In the genomic region with DNA sequence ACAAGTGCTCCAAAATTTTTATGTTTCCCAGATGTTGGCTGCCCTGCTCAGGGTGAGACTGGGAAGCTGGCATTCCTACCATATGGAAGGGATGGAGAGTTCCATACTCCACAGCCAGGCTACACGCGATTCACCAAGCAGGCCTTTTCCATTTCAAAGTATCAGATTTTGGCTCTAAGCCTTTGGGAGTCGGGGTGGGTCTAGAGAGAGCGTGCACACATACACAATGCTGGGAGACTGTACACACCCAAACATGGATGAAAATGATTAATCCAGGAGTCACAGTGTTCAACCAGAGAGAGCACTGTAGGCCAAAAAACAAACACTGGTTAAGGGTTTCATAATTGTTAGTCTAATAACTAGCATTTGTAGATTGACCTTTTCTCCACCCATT, we compare ENCODE assay signal across 14 cellular contexts.
DNase-seq lines count a peak whose midpoint lies in the region; ATAC-seq and TF ChIP-seq lines count a peak whose summit lies in the region.
"Had no signal": no experiment of that assay in that cellular context is flagged by ENCODE, and none has a peak within 500 bp of the region (broad histone marks: within the 10 kb centered on the region; RNA-seq: fewer than 3 reads in every experiment).

No MANE protein-coding gene starts in this region.

- dilution Hi-C loops in mammary epithelial cell (cut with HindIII; ENCODE audit: low sequenced_read_pairs), result no loop called here

- BruUV-seq in mammary epithelial cell (replicated peaks; lab: Mats Ljungman, UMichigan), result no TSS peak

- peaks cover 4% of the 10 kb centered on the region for H3K27me3 Mint-ChIP-seq in activated T-helper 17 cell treated with anti-CD3 and anti-CD28 coated beads, Interleukin-2, amount 50 U/mL, for 72 hours

- TF ChIP-seq CTCF in right atrium auricular region (IDR thresholded peaks at IDR 0.05) (no peak), mammary epithelial cell (conservative IDR thresholded peaks at IDR 0.05 in 1 of 2, IDR thresholded peaks at IDR 0.05 in 1 of 2; ENCODE audit: extremely low read depth in 1 of 2, insufficient read depth in 1 of 2, low read depth in 1 of 2, low read length in 2 of 2) (peak; percentile 2 to 14), hepatocyte (IDR thresholded peaks at IDR 0.05; ENCODE audit: poor library complexity) (no peak)

- no peaks in the 10 kb centered on the region for H3K9me3 Mint-ChIP-seq in activated T-helper 17 cell treated with anti-CD3 and anti-CD28 coated beads, Interleukin-2, amount 50 U/mL, for 72 hours

- H3K4me3 Mint-ChIP-seq in activated T-helper 17 cell treated with anti-CD3 and anti-CD28 coated beads, Interleukin-2, amount 50 U/mL, for 72 hours, result no peak overlapping the region

- H3K4me1 Mint-ChIP-seq in activated T-helper 17 cell treated with anti-CD3 and anti-CD28 coated beads, Interleukin-2, amount 50 U/mL, for 72 hours, result no peaks in the 10 kb centered on the region

- in situ Hi-C loops in mammary epithelial cell (cut with MboI; ENCODE audit: low sequenced_read_pairs in 2 of 2), result no loop called here

- no peaks in the 10 kb centered on the region for H3K36me3 Mint-ChIP-seq in activated T-helper 17 cell treated with anti-CD3 and anti-CD28 coated beads, Interleukin-2, amount 50 U/mL, for 72 hours (ENCODE audit: low read depth)

- intact Hi-C loops in Right ventricle myocardium superior (cut with DNase I), result no loop called here
- intact Hi-C loops in mammary epithelial cell (cut with micrococcal nuclease), result no loop called here
- intact Hi-C loops in aorta (cut with DNase I), result no loop called here

- CTCF ChIA-PET in mammary epithelial cell (lab: Charles Lee; ENCODE audit: low non-redundant PET), result no interaction called here

- H3K27ac Mint-ChIP-seq in activated T-helper 17 cell treated with anti-CD3 and anti-CD28 coated beads, Interleukin-2, amount 50 U/mL, for 72 hours, result no peak overlapping the region

- no peaks in the 10 kb centered on the region for H4K20me1 ChIP-seq in mammary epithelial cell (ENCODE audit: insufficient read depth, low read length)
- H4K20me1 ChIP-seq in hepatocyte (ENCODE audit: insufficient read depth, poor library complexity, severe bottlenecking), result no peaks in the 10 kb centered on the region

- H3K4me3 ChIP-seq in right atrium auricular region (no peak overlapping the region), mammary epithelial cell (replicated peaks in 1 of 3; ENCODE audit: insufficient read depth in 1 of 3, low read depth in 2 of 3, low read length in 3 of 3) (no peak overlapping the region), hepatocyte (no peak overlapping the region), aorta (ENCODE audit: low read length in 2 of 2) (no peak overlapping the region)
- H3K4me3 ChIP-seq: vagina had no signal

- H3K79me2 ChIP-seq in mammary epithelial cell (ENCODE audit: insufficient read depth, low read length), result no peaks in the 10 kb centered on the region
- no peaks in the 10 kb centered on the region for H3K79me2 ChIP-seq in hepatocyte

- H3K9me3 ChIP-seq in right atrium auricular region (no peaks in the 10 kb centered on the region), mammary epithelial cell (replicated peaks; ENCODE audit: insufficient read depth, low read length) (no peaks in the 10 kb centered on the region), hepatocyte (ENCODE audit: low read depth) (no peaks in the 10 kb centered on the region), aorta (ENCODE audit: control insufficient read depth, low read length) (no peaks in the 10 kb centered on the region)
- H3K9me3 ChIP-seq: vagina had no signal

- H3K4me2 ChIP-seq in mammary epithelial cell (ENCODE audit: insufficient read depth, low read depth, low read length) (peak overlapping the region; percentile 39), hepatocyte (no peak overlapping the region)

- DNase-seq in Right ventricle myocardium superior (no peak), right atrium auricular region (ENCODE audit: low spot score) (no peak), mammary epithelial cell (peak; percentile 86), hepatocyte (ENCODE audit: low spot score) (no peak), aorta (peak in 1 of 2 donors; percentile 47), superior temporal gyrus (ENCODE audit: extremely low spot score) (no peak)
- DNase-seq: ACHN, DND-41, H7, NCI-H1105 treated with DMSO at 0.1 percent for 48 hours, NCI-H82 had no signal

- H3K9ac ChIP-seq in mammary epithelial cell (ENCODE audit: insufficient read depth, low read length), result peak overlapping the region; percentile 9

- peak; percentile 59 for ATAC-seq in Right ventricle myocardium superior (ENCODE audit: poor library complexity)
- peak; percentile 85 for ATAC-seq in aorta (ENCODE audit: low FRiP score)
- no peak for ATAC-seq in activated T-helper 17 cell treated with anti-CD3 and anti-CD28 coated beads, Interleukin-2, amount 50 U/mL, for 72 hours (replicated peaks)
- no peak for ATAC-seq in GM19035 (IDR thresholded peaks at IDR 0.05; ENCODE audit: unreplicated experiment)

- H3K4me1 ChIP-seq in right atrium auricular region, result no peaks in the 10 kb centered on the region
- peaks cover 27% of the 10 kb centered on the region for H3K4me1 ChIP-seq in mammary epithelial cell (ENCODE audit: insufficient read depth, low read length)
- peaks cover 9% of the 10 kb centered on the region for H3K4me1 ChIP-seq in hepatocyte (ENCODE audit: insufficient read depth)
- no peaks in the 10 kb centered on the region for H3K4me1 ChIP-seq in aorta (ENCODE audit: control insufficient read depth in 1 of 2, insufficient read depth in 2 of 2, low read length in 2 of 2)
- H3K4me1 ChIP-seq: vagina had no signal

- H3K27me3 ChIP-seq in right atrium auricular region (no peaks in the 10 kb centered on the region), mammary epithelial cell (ENCODE audit: insufficient read depth, low read length) (no peaks in the 10 kb centered on the region), hepatocyte (no peaks in the 10 kb centered on the region), aorta (ENCODE audit: control insufficient read depth in 1 of 2, insufficient read depth in 2 of 2, low read length in 1 of 2) (no peaks in the 10 kb centered on the region)
- H3K27me3 ChIP-seq: vagina had no signal

- H2AFZ ChIP-seq in mammary epithelial cell (ENCODE audit: low read depth, low read length) (no peak overlapping the region), hepatocyte (no peak overlapping the region)

- H3K36me3 ChIP-seq in right atrium auricular region (no peaks in the 10 kb centered on the region), mammary epithelial cell (ENCODE audit: insufficient read depth, low read length) (peaks cover 1% of the 10 kb centered on the region), hepatocyte (replicated peaks; ENCODE audit: insufficient read depth, low read depth) (no peaks in the 10 kb centered on the region), aorta (ENCODE audit: control insufficient read depth in 1 of 2, insufficient read depth in 2 of 2, low read length in 1 of 2) (no peaks in the 10 kb centered on the region)
- H3K36me3 ChIP-seq: vagina had no signal

- WGBS in mammary epithelial cell (ENCODE audit: low coverage, missing lambda C conversion rate), result 9% methylated on average over 1 of the region's 4 CpGs
- WGBS in hepatocyte (ENCODE audit: low lambda C conversion rate, missing lambda C conversion rate), result 40% methylated on average over 4 of the region's 4 CpGs
- 34 to 37% methylated on average over 4 of the region's 4 CpGs for WGBS in aorta, 2 donors

- H3K27ac ChIP-seq in right atrium auricular region (peak overlapping the region in 1 of 2 donors; percentile 27), mammary epithelial cell (ENCODE audit: insufficient read depth, low read depth, low read length) (peak overlapping the region; percentile 83), hepatocyte (peak overlapping the region; percentile 30), aorta (ENCODE audit: low read depth in 1 of 2, low read length in 2 of 2) (no peak overlapping the region)
- H3K27ac ChIP-seq: vagina had no signal

- no peaks in the 10 kb centered on the region for H3K9me2 ChIP-seq in hepatocyte (replicated peaks; ENCODE audit: insufficient read depth)

Comparison
In these comparisons a context has a peak if more than half of its experiments do, and no peak if none do; other contexts are left out.
1. ATAC-seq: peak in Right ventricle myocardium superior (single experiment) and aorta (single experiment); none in activated T-helper 17 cell treated with anti-CD3 and anti-CD28 coated beads, Interleukin-2, amount 50 U/mL, for 72 hours (single experiment) and GM19035 (single experiment).
2. H3K27ac ChIP-seq: peak in mammary epithelial cell (single experiment) and hepatocyte (single experiment); none in aorta (0 of 2).
3. CTCF ChIP-seq: peak in mammary epithelial cell (2 of 2); none in right atrium auricular region (0 of 2) and hepatocyte (single experiment).